Comparison of ENCODE assay signal across 8 cellular contexts in genomic region chr3:49553690-49554634, GRCh38. TPM values are rescaled to one million over a fixed set of nuclear protein-coding genes. Genes with fewer than 3 reads are reported as not detected.
DNase-seq lines count a peak whose midpoint lies in the region; ATAC-seq and TF ChIP-seq lines count a peak whose summit lies in the region.

A gene with protein sequence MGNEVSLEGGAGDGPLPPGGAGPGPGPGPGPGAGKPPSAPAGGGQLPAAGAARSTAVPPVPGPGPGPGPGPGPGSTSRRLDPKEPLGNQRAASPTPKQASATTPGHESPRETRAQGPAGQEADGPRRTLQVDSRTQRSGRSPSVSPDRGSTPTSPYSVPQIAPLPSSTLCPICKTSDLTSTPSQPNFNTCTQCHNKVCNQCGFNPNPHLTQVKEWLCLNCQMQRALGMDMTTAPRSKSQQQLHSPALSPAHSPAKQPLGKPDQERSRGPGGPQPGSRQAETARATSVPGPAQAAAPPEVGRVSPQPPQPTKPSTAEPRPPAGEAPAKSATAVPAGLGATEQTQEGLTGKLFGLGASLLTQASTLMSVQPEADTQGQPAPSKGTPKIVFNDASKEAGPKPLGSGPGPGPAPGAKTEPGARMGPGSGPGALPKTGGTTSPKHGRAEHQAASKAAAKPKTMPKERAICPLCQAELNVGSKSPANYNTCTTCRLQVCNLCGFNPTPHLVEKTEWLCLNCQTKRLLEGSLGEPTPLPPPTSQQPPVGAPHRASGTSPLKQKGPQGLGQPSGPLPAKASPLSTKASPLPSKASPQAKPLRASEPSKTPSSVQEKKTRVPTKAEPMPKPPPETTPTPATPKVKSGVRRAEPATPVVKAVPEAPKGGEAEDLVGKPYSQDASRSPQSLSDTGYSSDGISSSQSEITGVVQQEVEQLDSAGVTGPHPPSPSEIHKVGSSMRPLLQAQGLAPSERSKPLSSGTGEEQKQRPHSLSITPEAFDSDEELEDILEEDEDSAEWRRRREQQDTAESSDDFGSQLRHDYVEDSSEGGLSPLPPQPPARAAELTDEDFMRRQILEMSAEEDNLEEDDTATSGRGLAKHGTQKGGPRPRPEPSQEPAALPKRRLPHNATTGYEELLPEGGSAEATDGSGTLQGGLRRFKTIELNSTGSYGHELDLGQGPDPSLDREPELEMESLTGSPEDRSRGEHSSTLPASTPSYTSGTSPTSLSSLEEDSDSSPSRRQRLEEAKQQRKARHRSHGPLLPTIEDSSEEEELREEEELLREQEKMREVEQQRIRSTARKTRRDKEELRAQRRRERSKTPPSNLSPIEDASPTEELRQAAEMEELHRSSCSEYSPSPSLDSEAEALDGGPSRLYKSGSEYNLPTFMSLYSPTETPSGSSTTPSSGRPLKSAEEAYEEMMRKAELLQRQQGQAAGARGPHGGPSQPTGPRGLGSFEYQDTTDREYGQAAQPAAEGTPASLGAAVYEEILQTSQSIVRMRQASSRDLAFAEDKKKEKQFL (N-terminal part only) (plus strand): TSS chr3:49554477. CDS start chr3:49554603, 126 bp downstream.

- peaks cover 12% of the 10 kb centered on the region for H3K4me1 Mint-ChIP-seq in activated B cell treated with CpG ODN at 0.5 μM for 24 hours

- H3K27me3 ChIP-seq in A673 (replicated peaks; ENCODE audit: insufficient read depth, low read depth, low read length, poor library complexity) (no peaks in the 10 kb centered on the region), spleen (replicated peaks in 1 of 7) (peaks cover 0 to 61% (median 9%) of the 10 kb centered on the region in 7 donors)

- POLR2A ChIA-PET in A673 (lab: Charles Lee; ENCODE audit: low non-redundant PET) (no interaction called here), activated B cell treated with CpG ODN at 0.5 μM for 24 hours (lab: Charles Lee) (interaction anchor here (1.0 to 1.3 kb wide), 3 partner anchors 14 to 315 kb away, joined by 3 to 7 read pairs (median 3); no protein-coding TSS in a partner anchor)

- H3K36me3 ChIP-seq in A673 (ENCODE audit: insufficient read depth, low read length, poor library complexity, severe bottlenecking) (no peaks in the 10 kb centered on the region), spleen (no peaks in the 10 kb centered on the region)

- H3K27ac Mint-ChIP-seq in activated B cell treated with CpG ODN at 0.5 μM for 24 hours: no peak within 1 kb of the TSS

- CTCF ChIA-PET in A673 (lab: Charles Lee): interaction anchor here (1.2 kb wide), 1 partner anchor 14 kb away, joined by 3 read pairs; no protein-coding TSS in a partner anchor
- CTCF ChIA-PET in activated B cell treated with CpG ODN at 0.5 μM for 24 hours (lab: Charles Lee): interaction anchor here (4.3 kb wide), 1 partner anchor 14 kb away, joined by 21 read pairs; no protein-coding TSS in a partner anchor

- H3K4me3 Mint-ChIP-seq in activated B cell treated with CpG ODN at 0.5 μM for 24 hours: peak within 1 kb of the TSS; percentile 80

- TF ChIP-seq POLR2A in spleen (IDR thresholded peaks at IDR 0.05): no peak

- H3K4me3 ChIP-seq in A673 (ENCODE audit: low read depth, low read length, poor library complexity, severe bottlenecking): peak within 1 kb of the TSS; percentile 61
- H3K4me3 ChIP-seq in cardiac fibroblast (replicated peaks in 1 of 2; ENCODE audit: low read depth in 2 of 2, low read length in 2 of 2): peak within 1 kb of the TSS; percentile 65 to 73
- peak within 1 kb of the TSS; percentile 46 to 79 (median 56) for H3K4me3 ChIP-seq in spleen

- peak; percentile 89 for DNase-seq in A673 (ENCODE audit: low spot score)
- peak; percentile 83 for DNase-seq in NCI-H2196 (lab: John Stamatoyannopoulos, UW; ENCODE audit: unreplicated experiment)
- DNase-seq in activated B cell treated with CpG ODN at 0.5 μM for 24 hours: peak; percentile 82
- DNase-seq in cardiac fibroblast (ENCODE audit: low read depth in 2 of 2): peak; percentile 88 to 93
- DNase-seq in inferior parietal cortex (ENCODE audit: extremely low spot score): peak; percentile 90
- peak; percentile 95 for DNase-seq in spleen

- no peaks in the 10 kb centered on the region for H3K36me3 Mint-ChIP-seq in activated B cell treated with CpG ODN at 0.5 μM for 24 hours (ENCODE audit: low read depth)

- TF ChIP-seq CTCF in A673 (conservative IDR thresholded peaks at IDR 0.05; ENCODE audit: low read depth, low read length): no peak
- no peak for TF ChIP-seq CTCF in activated B cell treated with CpG ODN at 0.5 μM for 24 hours (IDR thresholded peaks at IDR 0.05)
- TF ChIP-seq CTCF in cardiac fibroblast (IDR thresholded peaks at IDR 0.05; ENCODE audit: low read depth, low read length): no peak
- no peak for TF ChIP-seq CTCF in spleen (IDR thresholded peaks at IDR 0.05 in 8 of 11, conservative IDR thresholded peaks at IDR 0.05 in 3 of 11)

- H3K27ac ChIP-seq in A673 (ENCODE audit: low read depth, low read length, poor library complexity, severe bottlenecking): peak within 1 kb of the TSS; percentile 76
- peak within 1 kb of the TSS in 5 of 8 donors; percentile 51 to 75 (median 62) for H3K27ac ChIP-seq in spleen

- 5 to 13% (median 9%) methylated on average over 33 to 77 of the region's 77 CpGs for WGBS in spleen, 5 donors

- intact Hi-C loops in A673 (cut with micrococcal nuclease; ENCODE audit: unreplicated experiment): no loop called here
- intact Hi-C loops in activated B cell treated with CpG ODN at 0.5 μM for 24 hours (cut with micrococcal nuclease): loop anchor here (1.0 kb wide), 1 partner anchor 14 kb away; no protein-coding TSS in a partner anchor
- intact Hi-C loops in spleen (cut with DNase I; ENCODE audit: low total_unique reads): no loop called here

- peaks cover 44% of the 10 kb centered on the region for H3K27me3 Mint-ChIP-seq in activated B cell treated with CpG ODN at 0.5 μM for 24 hours

- H3K9me3 ChIP-seq in A673 (ENCODE audit: low read depth, low read length, poor library complexity, severe bottlenecking): no peaks in the 10 kb centered on the region
- no peaks in the 10 kb centered on the region for H3K9me3 ChIP-seq in spleen

- H3K9me3 Mint-ChIP-seq in activated B cell treated with CpG ODN at 0.5 μM for 24 hours: no peaks in the 10 kb centered on the region

- H3K4me1 ChIP-seq in A673 (ENCODE audit: insufficient read depth, low read length, poor library complexity, severe bottlenecking): no peaks in the 10 kb centered on the region
- peaks cover 6 to 24% (median 20%) of the 10 kb centered on the region in 6 donors for H3K4me1 ChIP-seq in spleen

- ATAC-seq in GM18870 (IDR thresholded peaks at IDR 0.05; ENCODE audit: unreplicated experiment) (peak; percentile 56), HG03135 (IDR thresholded peaks at IDR 0.05; ENCODE audit: unreplicated experiment) (peak; percentile 76), activated B cell treated with CpG ODN at 0.5 μM for 24 hours (ENCODE audit: low read depth) (peak; percentile 89)

- no TSS peak for BruUV-seq in A673 (replicated peaks; lab: Mats Ljungman, UMichigan)

RNA-seq across cellular contexts. Expression of the gene that starts here (rescaled TPM):
- total RNA-seq in A673 (2021) (1.1 and 1.4 TPM in 2 replicates), activated B cell treated with CpG ODN at 0.5 μM for 24 hours (0.15 and 0.69 TPM in 2 replicates), spleen (1 to 10 TPM in 1 of 7 donors, under 1 TPM in 6; 0.26 to 1.1 (median 0.51) TPM)
- under 1 TPM; 0.02 to 0.06 (median 0.03) TPM for polyA plus RNA-seq in spleen

Comparison
In these comparisons a context has a peak if more than half of its experiments do, and no peak if none do; other contexts are left out.
1. Peak in every context shown above with its lines: DNase-seq, ATAC-seq, H3K4me3 ChIP-seq and H3K27ac ChIP-seq.
2. Peak in DNase-seq and ATAC-seq in activated B cell treated with CpG ODN at 0.5 μM for 24 hours; RNA of the gene not detected or under 1 TPM.